ENCODE assay signal across 1 cellular context in the genomic region with DNA sequence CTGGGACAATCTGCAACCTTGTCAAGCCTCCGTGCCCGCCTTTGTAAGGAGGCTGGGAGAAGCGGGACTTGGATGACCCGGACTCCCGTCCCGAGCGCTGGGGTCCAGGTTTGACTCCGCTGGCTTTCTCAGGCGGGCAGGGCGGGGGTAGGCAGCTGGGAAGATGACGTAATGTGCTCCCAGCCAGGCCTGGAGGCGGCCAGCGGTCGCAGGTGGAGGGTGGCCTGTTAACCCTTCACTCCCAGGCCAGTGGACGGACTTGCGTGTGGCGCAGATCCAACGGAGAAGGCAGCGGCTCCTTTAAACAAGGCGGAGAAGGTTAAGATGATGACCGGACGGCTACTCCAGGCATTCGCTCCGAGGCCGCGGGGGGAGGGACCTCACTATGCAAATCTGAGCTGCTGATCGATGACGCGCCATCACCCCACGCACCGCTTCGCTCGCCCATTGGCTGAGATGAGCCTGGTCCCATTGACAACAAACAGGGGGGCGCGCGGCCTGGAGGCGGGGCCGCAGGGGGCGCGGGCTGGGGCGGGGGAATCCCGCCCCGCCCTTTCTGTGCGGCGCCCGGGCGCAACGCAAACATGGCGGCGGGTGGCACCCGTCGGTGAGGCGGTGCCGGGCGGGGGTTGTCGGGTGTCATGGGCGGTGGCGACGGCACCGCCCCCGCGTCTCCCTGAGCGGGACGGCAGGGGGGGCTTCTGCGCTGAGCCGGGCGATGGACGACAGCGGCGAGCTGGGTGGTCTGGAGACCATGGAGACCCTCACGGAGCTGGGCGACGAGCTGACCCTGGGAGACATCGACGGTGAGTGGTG.
TF ChIP-seq lines count a peak whose summit lies in the region.

TSS of gene SREBF2 (plus strand) at position 553 of the 816 bp plus-strand sequence. CDS start at position 719, 166 bp downstream.

TF ChIP-seq in K562, 482 proteins besides CTCF, POLR2A, EP300 and RAD21 (continued from another document and continues in another):
- TF ChIP-seq, protein P1, sequence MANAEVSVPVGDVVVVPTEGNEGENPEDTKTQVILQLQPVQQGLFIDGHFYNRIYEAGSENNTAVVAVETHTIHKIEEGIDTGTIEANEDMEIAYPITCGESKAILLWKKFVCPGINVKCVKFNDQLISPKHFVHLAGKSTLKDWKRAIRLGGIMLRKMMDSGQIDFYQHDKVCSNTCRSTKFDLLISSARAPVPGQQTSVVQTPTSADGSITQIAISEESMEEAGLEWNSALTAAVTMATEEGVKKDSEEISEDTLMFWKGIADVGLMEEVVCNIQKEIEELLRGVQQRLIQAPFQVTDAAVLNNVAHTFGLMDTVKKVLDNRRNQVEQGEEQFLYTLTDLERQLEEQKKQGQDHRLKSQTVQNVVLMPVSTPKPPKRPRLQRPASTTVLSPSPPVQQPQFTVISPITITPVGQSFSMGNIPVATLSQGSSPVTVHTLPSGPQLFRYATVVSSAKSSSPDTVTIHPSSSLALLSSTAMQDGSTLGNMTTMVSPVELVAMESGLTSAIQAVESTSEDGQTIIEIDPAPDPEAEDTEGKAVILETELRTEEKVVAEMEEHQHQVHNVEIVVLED (CRISPR knock-in tag; IDR thresholded peaks at IDR 0.05), result peak; percentile 60
- TF ChIP-seq IRF2 (CRISPR knock-in tag; IDR thresholded peaks at IDR 0.05), result no peak
- TF ChIP-seq COPS2 (conservative IDR thresholded peaks at IDR 0.05), result peak; percentile 88
- TF ChIP-seq, protein P2, sequence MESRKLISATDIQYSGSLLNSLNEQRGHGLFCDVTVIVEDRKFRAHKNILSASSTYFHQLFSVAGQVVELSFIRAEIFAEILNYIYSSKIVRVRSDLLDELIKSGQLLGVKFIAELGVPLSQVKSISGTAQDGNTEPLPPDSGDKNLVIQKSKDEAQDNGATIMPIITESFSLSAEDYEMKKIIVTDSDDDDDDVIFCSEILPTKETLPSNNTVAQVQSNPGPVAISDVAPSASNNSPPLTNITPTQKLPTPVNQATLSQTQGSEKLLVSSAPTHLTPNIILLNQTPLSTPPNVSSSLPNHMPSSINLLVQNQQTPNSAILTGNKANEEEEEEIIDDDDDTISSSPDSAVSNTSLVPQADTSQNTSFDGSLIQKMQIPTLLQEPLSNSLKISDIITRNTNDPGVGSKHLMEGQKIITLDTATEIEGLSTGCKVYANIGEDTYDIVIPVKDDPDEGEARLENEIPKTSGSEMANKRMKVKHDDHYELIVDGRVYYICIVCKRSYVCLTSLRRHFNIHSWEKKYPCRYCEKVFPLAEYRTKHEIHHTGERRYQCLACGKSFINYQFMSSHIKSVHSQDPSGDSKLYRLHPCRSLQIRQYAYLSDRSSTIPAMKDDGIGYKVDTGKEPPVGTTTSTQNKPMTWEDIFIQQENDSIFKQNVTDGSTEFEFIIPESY (CRISPR knock-in tag; IDR thresholded peaks at IDR 0.05), result no peak
- TF ChIP-seq JUNB (CRISPR knock-in tag; conservative IDR thresholded peaks at IDR 0.05), result peak; percentile 81
- TF ChIP-seq GTF2B (IDR thresholded peaks at IDR 0.05; ENCODE audit: extremely low read depth, insufficient read length), result no peak
- peak; percentile 57 for TF ChIP-seq CBFA2T3 (IDR thresholded peaks at IDR 0.05)
- no peak for TF ChIP-seq HMG20B (CRISPR knock-in tag; IDR thresholded peaks at IDR 0.05)
- TF ChIP-seq ZNF707 (CRISPR knock-in tag; conservative IDR thresholded peaks at IDR 0.05), result no peak
- TF ChIP-seq RBM17 (IDR thresholded peaks at IDR 0.05; ENCODE audit: borderline replicate concordance, low read depth, low read length), result no peak
- peak in 1 of 2 experiments; percentile 46; a peak in 2 of 4 replicates for TF ChIP-seq SIN3A (IDR thresholded peaks at IDR 0.05; ENCODE audit: borderline replicate concordance in 2 of 2, control insufficient read depth in 1 of 2, low read depth in 2 of 2, low read length in 2 of 2)
- TF ChIP-seq ZNF24 (IDR thresholded peaks at IDR 0.05), result peak; percentile 34; the same call in 1 of the 2 replicates
- TF ChIP-seq XRCC3 (IDR thresholded peaks at IDR 0.05), result no peak
- peak; percentile 73 for TF ChIP-seq TAF1 (IDR thresholded peaks at IDR 0.05; ENCODE audit: control insufficient read depth, extremely low read depth, insufficient read depth, low read length, severe bottlenecking)
- peak; percentile 32 for TF ChIP-seq TEAD4 (IDR thresholded peaks at IDR 0.05; ENCODE audit: low read length)
- no peak for TF ChIP-seq TEAD4 (CRISPR knock-in tag; IDR thresholded peaks at IDR 0.05; ENCODE audit: borderline replicate concordance)
- peak; percentile 40 for TF ChIP-seq MYC (IDR thresholded peaks at IDR 0.05; ENCODE audit: low read depth, low read length)
- TF ChIP-seq MYC (CRISPR knock-in tag; IDR thresholded peaks at IDR 0.05; ENCODE audit: borderline replicate concordance, low read depth), result no peak
- peak; percentile 70; the same call in 1 of the 2 replicates for TF ChIP-seq NBN (IDR thresholded peaks at IDR 0.05; ENCODE audit: low read depth)
- TF ChIP-seq, protein P3, sequence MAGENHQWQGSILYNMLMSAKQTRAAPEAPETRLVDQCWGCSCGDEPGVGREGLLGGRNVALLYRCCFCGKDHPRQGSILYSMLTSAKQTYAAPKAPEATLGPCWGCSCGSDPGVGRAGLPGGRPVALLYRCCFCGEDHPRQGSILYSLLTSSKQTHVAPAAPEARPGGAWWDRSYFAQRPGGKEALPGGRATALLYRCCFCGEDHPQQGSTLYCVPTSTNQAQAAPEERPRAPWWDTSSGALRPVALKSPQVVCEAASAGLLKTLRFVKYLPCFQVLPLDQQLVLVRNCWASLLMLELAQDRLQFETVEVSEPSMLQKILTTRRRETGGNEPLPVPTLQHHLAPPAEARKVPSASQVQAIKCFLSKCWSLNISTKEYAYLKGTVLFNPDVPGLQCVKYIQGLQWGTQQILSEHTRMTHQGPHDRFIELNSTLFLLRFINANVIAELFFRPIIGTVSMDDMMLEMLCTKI (IDR thresholded peaks at IDR 0.05; ENCODE audit: partially characterized antibody), result no peak
- TF ChIP-seq SMAD1 (IDR thresholded peaks at IDR 0.05; ENCODE audit: low read depth, low read length, partially characterized antibody), result peak; percentile 63
- no peak for TF ChIP-seq MCM2 (IDR thresholded peaks at IDR 0.05; ENCODE audit: low read depth)
- peak; percentile 61 to 66; a peak in 2 of 4 replicates for TF ChIP-seq FOXK2 (conservative IDR thresholded peaks at IDR 0.05 in 1 of 2, IDR thresholded peaks at IDR 0.05 in 1 of 2; ENCODE audit: low read depth in 2 of 2)
- peak; percentile 73; the same call in 1 of the 2 replicates for TF ChIP-seq POLR2AphosphoS2 (IDR thresholded peaks at IDR 0.05; ENCODE audit: low read length)
- peak; percentile 48; the same call in 1 of the 2 replicates for TF ChIP-seq FOSL1 (tag; conservative IDR thresholded peaks at IDR 0.05)
- peak; percentile 15 for TF ChIP-seq PCBP1 (IDR thresholded peaks at IDR 0.05; ENCODE audit: low read depth, low read length, poor library complexity, severe bottlenecking)
- peak; percentile 83 for TF ChIP-seq CEBPB (tag; IDR thresholded peaks at IDR 0.05)
- 0 out of 2 replicates have a peak, but pooled peaks have one; percentile 27 for TF ChIP-seq KLF1 (tag; IDR thresholded peaks at IDR 0.05)
- TF ChIP-seq ZNF740 (CRISPR knock-in tag; IDR thresholded peaks at IDR 0.05), result no peak
- no peak for TF ChIP-seq ZNF740 (tag; IDR thresholded peaks at IDR 0.05)
- TF ChIP-seq PHF21A (IDR thresholded peaks at IDR 0.05; ENCODE audit: borderline replicate concordance, low read depth), result 0 out of 2 replicates have a peak, but pooled peaks have one; percentile 52
- no peak for TF ChIP-seq TGIF2 (CRISPR knock-in tag; IDR thresholded peaks at IDR 0.05)
- TF ChIP-seq RCOR1 (IDR thresholded peaks at IDR 0.05; ENCODE audit: borderline replicate concordance in 1 of 2, low read depth in 2 of 2, low read length in 2 of 2), result peak in 1 of 2 experiments; percentile 66; a peak in 2 of 4 replicates
- TF ChIP-seq, protein P4, sequence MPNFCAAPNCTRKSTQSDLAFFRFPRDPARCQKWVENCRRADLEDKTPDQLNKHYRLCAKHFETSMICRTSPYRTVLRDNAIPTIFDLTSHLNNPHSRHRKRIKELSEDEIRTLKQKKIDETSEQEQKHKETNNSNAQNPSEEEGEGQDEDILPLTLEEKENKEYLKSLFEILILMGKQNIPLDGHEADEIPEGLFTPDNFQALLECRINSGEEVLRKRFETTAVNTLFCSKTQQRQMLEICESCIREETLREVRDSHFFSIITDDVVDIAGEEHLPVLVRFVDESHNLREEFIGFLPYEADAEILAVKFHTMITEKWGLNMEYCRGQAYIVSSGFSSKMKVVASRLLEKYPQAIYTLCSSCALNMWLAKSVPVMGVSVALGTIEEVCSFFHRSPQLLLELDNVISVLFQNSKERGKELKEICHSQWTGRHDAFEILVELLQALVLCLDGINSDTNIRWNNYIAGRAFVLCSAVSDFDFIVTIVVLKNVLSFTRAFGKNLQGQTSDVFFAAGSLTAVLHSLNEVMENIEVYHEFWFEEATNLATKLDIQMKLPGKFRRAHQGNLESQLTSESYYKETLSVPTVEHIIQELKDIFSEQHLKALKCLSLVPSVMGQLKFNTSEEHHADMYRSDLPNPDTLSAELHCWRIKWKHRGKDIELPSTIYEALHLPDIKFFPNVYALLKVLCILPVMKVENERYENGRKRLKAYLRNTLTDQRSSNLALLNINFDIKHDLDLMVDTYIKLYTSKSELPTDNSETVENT (CRISPR knock-in tag; IDR thresholded peaks at IDR 0.05), result 0 out of 2 replicates have a peak, but pooled peaks have one; percentile 29
- no peak for TF ChIP-seq SAFB2 (IDR thresholded peaks at IDR 0.05; ENCODE audit: borderline replicate concordance, low read depth, low read length, severe bottlenecking)
- TF ChIP-seq POLR2G (IDR thresholded peaks at IDR 0.05; ENCODE audit: low read depth, low read length), result peak; percentile 89
- peak; percentile 44 for TF ChIP-seq DPF2 (IDR thresholded peaks at IDR 0.05)
- peak; percentile 62 for TF ChIP-seq ARID1B (IDR thresholded peaks at IDR 0.05)
- TF ChIP-seq CREM (IDR thresholded peaks at IDR 0.05; ENCODE audit: low read depth), result peak; percentile 88; the same call in 1 of the 2 replicates
- TF ChIP-seq CXXC5 (CRISPR knock-in tag; IDR thresholded peaks at IDR 0.05), result peak; percentile 65
- TF ChIP-seq MTA2 (IDR thresholded peaks at IDR 0.05; ENCODE audit: low read depth), result peak; percentile 40; the same call in 1 of the 2 replicates
- TF ChIP-seq EHMT2 (IDR thresholded peaks at IDR 0.05), result no peak
- peak; percentile 75 for TF ChIP-seq ZBTB12 (CRISPR knock-in tag; IDR thresholded peaks at IDR 0.05)
- TF ChIP-seq MBD2 (IDR thresholded peaks at IDR 0.05; ENCODE audit: borderline replicate concordance, low read depth), result peak; percentile 74; the same call in 1 of the 2 replicates
- TF ChIP-seq FOXP1 (CRISPR knock-in tag; IDR thresholded peaks at IDR 0.05), result peak; percentile 80; the same call in 1 of the 2 replicates
- TF ChIP-seq ZNF175 (CRISPR knock-in tag; IDR thresholded peaks at IDR 0.05; ENCODE audit: low read depth), result peak; percentile 76; the same call in 1 of the 2 replicates
- TF ChIP-seq HMG20A (CRISPR knock-in tag; conservative IDR thresholded peaks at IDR 0.05), result no peak
- TF ChIP-seq TAF9B (IDR thresholded peaks at IDR 0.05; ENCODE audit: partially characterized antibody), result peak; percentile 90
- peak; percentile 97 for TF ChIP-seq CCNT2 (IDR thresholded peaks at IDR 0.05; ENCODE audit: borderline replicate concordance, extremely low read depth, insufficient read length, low read depth, low read length)
- no peak for TF ChIP-seq CHD4 (IDR thresholded peaks at IDR 0.05; ENCODE audit: insufficient read depth, insufficient replicate concordance, low read depth, low read length, poor library complexity, severe bottlenecking)
- no peak for TF ChIP-seq ZNF57 (CRISPR knock-in tag; IDR thresholded peaks at IDR 0.05)
- TF ChIP-seq SMAD4 (CRISPR knock-in tag; conservative IDR thresholded peaks at IDR 0.05), result peak; percentile 84
- TF ChIP-seq GTF3C2 (IDR thresholded peaks at IDR 0.05; ENCODE audit: borderline replicate concordance, extremely low read depth, insufficient read length), result no peak
- peak; percentile 76 for TF ChIP-seq DACH1 (IDR thresholded peaks at IDR 0.05; ENCODE audit: partially characterized antibody)
- TF ChIP-seq E2F3 (CRISPR knock-in tag; IDR thresholded peaks at IDR 0.05), result 0 out of 2 replicates have a peak, but pooled peaks have one; percentile 46
